In the genomic region with DNA sequence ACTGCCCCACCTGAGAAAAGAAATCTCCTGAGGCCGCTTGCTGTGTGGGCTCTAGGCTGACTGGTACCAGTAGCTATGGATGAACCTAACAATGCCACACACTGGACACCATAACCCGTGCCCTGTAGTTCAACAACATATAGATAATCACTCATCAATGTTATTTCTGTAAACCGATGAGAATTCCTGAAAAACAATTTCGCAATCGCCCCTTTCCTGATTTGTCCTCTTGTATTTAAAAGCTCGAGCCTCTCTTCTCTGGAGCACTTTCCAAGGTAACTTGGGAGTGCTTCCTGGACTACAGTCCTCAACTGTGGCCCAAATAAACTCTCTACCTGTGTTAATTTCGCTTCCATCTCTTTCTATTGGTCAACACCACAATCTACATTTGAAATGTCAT, we compare ENCODE assay signal across 24 cellular contexts. TPM values are rescaled to one million over a fixed set of nuclear protein-coding genes. Genes with fewer than 3 reads are reported as not detected.
DNase-seq lines count a peak whose midpoint lies in the region; ATAC-seq and TF ChIP-seq lines count a peak whose summit lies in the region.
"Had no signal": no experiment of that assay in that cellular context is flagged by ENCODE, and none has a peak within 500 bp of the region (broad histone marks: within the 10 kb centered on the region; RNA-seq: fewer than 3 reads in every experiment).

No MANE protein-coding gene starts in this region.

- H3K27me3 ChIP-seq in HCT116 (ENCODE audit: insufficient read depth, low read length) (no peaks in the 10 kb centered on the region), suprapubic skin (no peaks in the 10 kb centered on the region)
- H3K27me3 ChIP-seq: BE2C had no signal

- no peak for TF ChIP-seq CTCF in HCT116 (IDR thresholded peaks at IDR 0.05 in 2 of 3, conservative IDR thresholded peaks at IDR 0.05 in 1 of 3; ENCODE audit: borderline replicate concordance in 1 of 3, insufficient read depth in 1 of 3, low read depth in 2 of 3, low read length in 2 of 3)
- TF ChIP-seq CTCF in coronary artery (IDR thresholded peaks at IDR 0.05) = no peak
- no peak for TF ChIP-seq CTCF in suprapubic skin (IDR thresholded peaks at IDR 0.05)

- H3K36me3 ChIP-seq in HCT116 (ENCODE audit: control insufficient read depth in 1 of 2, insufficient read depth in 2 of 2, low read length in 2 of 2) (no peaks in the 10 kb centered on the region), suprapubic skin (no peaks in the 10 kb centered on the region)
- H3K36me3 ChIP-seq: BE2C had no signal

- 85% methylated on average over 7 of the region's 7 CpGs for WGBS in suprapubic skin

- H3K4me2 ChIP-seq in HCT116 (ENCODE audit: low read length) = no peak overlapping the region
- H3K4me2 ChIP-seq: KMS-11 had no signal

- peak overlapping the region; percentile 28 for H3K27ac Mint-ChIP-seq in activated CD4-positive, alpha-beta T cell treated with anti-CD3 and anti-CD28 coated beads, Interleukin-2, amount 10 ng/mL, durations not matched to agents 7 days and 5 days
- H3K27ac Mint-ChIP-seq: CD4-positive, alpha-beta T cell had no signal

- DNase-seq in activated CD4-positive, alpha-beta T cell treated with anti-CD3 and anti-CD28 coated beads, Interleukin-2, amount 10 ng/mL, durations not matched to agents 7 days and 5 days = no peak
- DNase-seq in activated CD4-positive, alpha-beta T cell treated with anti-CD3 and anti-CD28 coated beads for 48 hours = no peak
- no peak for DNase-seq in HCT116 (ENCODE audit: low read depth, low spot score)
- DNase-seq in coronary artery (ENCODE audit: low spot score) = peak; percentile 24
- DNase-seq in suprapubic skin (ENCODE audit: low spot score in 2 of 2) = peak; percentile 9 to 25
- no peak for DNase-seq in NOMO-1 treated with DMSO at 0.1 percent for 48 hours (lab: John Stamatoyannopoulos, UW; ENCODE audit: unreplicated experiment)
- DNase-seq in SKM-1 (lab: John Stamatoyannopoulos, UW; ENCODE audit: unreplicated experiment) = no peak
- no peak for DNase-seq in EL
- DNase-seq: ACHN; BE2C; CD4-positive, alpha-beta T cell; COR-L47; DMS79; GF-D8; GOT3; MM.1S; NCI-H2029; NCI-H2227 treated with DMSO at 0.1 percent for 48 hours; NCI-H526 treated with DMSO at 0.1 percent for 48 hours; SHP77 had no signal

- no peak overlapping the region for H3K27ac ChIP-seq in HCT116 (ENCODE audit: low read depth, low read length)
- H3K27ac ChIP-seq in coronary artery = no peak overlapping the region
- no peak overlapping the region for H3K27ac ChIP-seq in suprapubic skin
- H3K27ac ChIP-seq: 22Rv1, KMS-11, RWPE1 had no signal

- ATAC-seq in HCT116 = no peak
- ATAC-seq: Panc1 had no signal

- TF ChIP-seq POLR2A in HCT116 (IDR thresholded peaks at IDR 0.05; ENCODE audit: borderline replicate concordance, extremely low read depth, insufficient read depth, insufficient read length) = no peak
- no peak for TF ChIP-seq POLR2A in suprapubic skin (IDR thresholded peaks at IDR 0.05)

- TF ChIP-seq RAD21 in HCT116 (IDR thresholded peaks at IDR 0.05; ENCODE audit: low read depth) = no peak

- peaks cover 40% of the 10 kb centered on the region for H3K4me1 Mint-ChIP-seq in activated CD4-positive, alpha-beta T cell treated with anti-CD3 and anti-CD28 coated beads, Interleukin-2, amount 10 ng/mL, durations not matched to agents 7 days and 5 days

- H3K9ac ChIP-seq in HCT116 (ENCODE audit: low read length) = no peak overlapping the region
- H3K9ac ChIP-seq: KMS-11 had no signal

- H3K4me1 ChIP-seq in HCT116 (ENCODE audit: control insufficient read depth in 1 of 2, insufficient read depth in 2 of 2, low read length in 2 of 2) = peaks cover 21 to 47% of the 10 kb centered on the region in 2 experiments
- H3K4me1 ChIP-seq in suprapubic skin = peaks cover 46% of the 10 kb centered on the region
- H3K4me1 ChIP-seq: BE2C had no signal

- RAD21 ChIA-PET in HCT116 (lab: Charles Lee; ENCODE audit: low non-redundant PET in 1 of 2, low total read pairs in 2 of 2, uncharacterized antibody in 2 of 2, unreplicated experiment in 2 of 2) = no interaction called here

- H3K4me3 ChIP-seq in HCT116 (replicated peaks in 1 of 2; ENCODE audit: low read depth in 1 of 2, low read length in 2 of 2) (no peak overlapping the region), coronary artery (no peak overlapping the region), suprapubic skin (no peak overlapping the region)

- TF ChIP-seq EP300 in suprapubic skin (IDR thresholded peaks at IDR 0.05) = no peak

- H3K36me3 Mint-ChIP-seq in activated CD4-positive, alpha-beta T cell treated with anti-CD3 and anti-CD28 coated beads, Interleukin-2, amount 10 ng/mL, durations not matched to agents 7 days and 5 days (ENCODE audit: low read depth) = peaks cover 9% of the 10 kb centered on the region

- intact Hi-C loops in HCT116 (cut with micrococcal nuclease) = no loop called here

- no peaks in the 10 kb centered on the region for H3K9me2 ChIP-seq in HCT116 (ENCODE audit: insufficient read depth)

- no peak overlapping the region for H3K4me3 Mint-ChIP-seq in activated CD4-positive, alpha-beta T cell treated with anti-CD3 and anti-CD28 coated beads, Interleukin-2, amount 10 ng/mL, durations not matched to agents 7 days and 5 days
- H3K4me3 Mint-ChIP-seq: CD4-positive, alpha-beta T cell had no signal

- POLR2A ChIA-PET in activated CD4-positive, alpha-beta T cell treated with anti-CD3 and anti-CD28 coated beads, Interleukin-2, amount 10 ng/mL, durations not matched to agents 7 days and 5 days (lab: Charles Lee) = no interaction called here
- POLR2A ChIA-PET in HCT116 (lab: Charles Lee) = no interaction called here

- H4K20me1 ChIP-seq in HCT116 (ENCODE audit: insufficient read depth) = no peaks in the 10 kb centered on the region

- BruUV-seq in HCT116 (replicated peaks; lab: Mats Ljungman, UMichigan) = no TSS peak

- H2AFZ ChIP-seq in HCT116 (ENCODE audit: low read depth, low read length, poor library complexity, severe bottlenecking) = no peak overlapping the region

- CTCF ChIA-PET in activated CD4-positive, alpha-beta T cell treated with anti-CD3 and anti-CD28 coated beads, Interleukin-2, amount 10 ng/mL, durations not matched to agents 7 days and 5 days (lab: Charles Lee) = interaction anchor here (1.2 to 1.6 kb wide), 2 partner anchors 25 to 35 kb away, joined by 5 to 6 read pairs; no protein-coding TSS in a partner anchor
- CTCF ChIA-PET in HCT116 (lab: Charles Lee) = interaction anchor here (1.9 kb wide), 1 partner anchor 25 kb away, joined by 4 read pairs; no protein-coding TSS in a partner anchor

- H3K9me3 ChIP-seq in HCT116 (ENCODE audit: control insufficient read depth in 1 of 2, insufficient read depth in 1 of 2, low read depth in 1 of 2, low read length in 2 of 2) (no peaks in the 10 kb centered on the region; a peak in 2 of 4 replicates), suprapubic skin (no peaks in the 10 kb centered on the region)
- H3K9me3 ChIP-seq: BE2C had no signal

- H3K79me2 ChIP-seq in HCT116 (ENCODE audit: insufficient read depth, low read length) = no peaks in the 10 kb centered on the region

- no peaks in the 10 kb centered on the region for H3K27me3 Mint-ChIP-seq in activated CD4-positive, alpha-beta T cell treated with anti-CD3 and anti-CD28 coated beads, Interleukin-2, amount 10 ng/mL, durations not matched to agents 7 days and 5 days
- H3K27me3 Mint-ChIP-seq: CD4-positive, alpha-beta T cell had no signal

- H3K9me3 Mint-ChIP-seq in activated CD4-positive, alpha-beta T cell treated with anti-CD3 and anti-CD28 coated beads, Interleukin-2, amount 10 ng/mL, durations not matched to agents 7 days and 5 days = peaks cover 14% of the 10 kb centered on the region

TF ChIP-seq in HCT116, 20 proteins besides CTCF, POLR2A, EP300 and RAD21:
- no peak for TF ChIP-seq EZH2 (IDR thresholded peaks at IDR 0.05)
- peak; percentile 45; the same call in 1 of the 2 replicates for TF ChIP-seq CEBPB (IDR thresholded peaks at IDR 0.05; ENCODE audit: low read depth)
TF ChIP-seq in HCT116: peak in this region for 1.

RNA-seq across cellular contexts. Expression of gene PPP2R5C, which starts 26.1 kb away (rescaled TPM):
- 100 to 1,000 TPM; 291 to 300 TPM for total RNA-seq in activated CD4-positive, alpha-beta T cell treated with anti-CD3 and anti-CD28 coated beads, Interleukin-2, amount 10 ng/mL, durations not matched to agents 7 days and 5 days
- total RNA-seq in HCT116 (2021; ENCODE audit: unreplicated experiment) (117 TPM), suprapubic skin (100 to 1,000 TPM; 104 to 149 (median 119) TPM)
- 66.7 and 78.7 TPM in 2 replicates for polyA plus RNA-seq in HCT116 (2012)

Comparison
In these comparisons a context has a peak if more than half of its experiments do, and no peak if none do; other contexts are left out.
1. DNase-seq: peak in coronary artery (single experiment) and suprapubic skin (2 of 2); none in activated CD4-positive, alpha-beta T cell treated with anti-CD3 and anti-CD28 coated beads, Interleukin-2, amount 10 ng/mL, durations not matched to agents 7 days and 5 days (single experiment), activated CD4-positive, alpha-beta T cell treated with anti-CD3 and anti-CD28 coated beads for 48 hours (single experiment), HCT116 (single experiment), NOMO-1 treated with DMSO at 0.1 percent for 48 hours (single experiment), SKM-1 (single experiment) and EL (single experiment).